In genomic region chr12:14387472-14387871, GRCh38 we compare ENCODE assay signal across 1 cellular context.
TF ChIP-seq lines count a peak whose summit lies in the region.

No MANE protein-coding gene starts in this region.

TF ChIP-seq in GM12878, 131 proteins besides CTCF, POLR2A, EP300 and RAD21:
- TF ChIP-seq SMAD5 (IDR thresholded peaks at IDR 0.05; ENCODE audit: low read depth) (no peak), ZNF24 (IDR thresholded peaks at IDR 0.05) (no peak), MEF2B (IDR thresholded peaks at IDR 0.05; ENCODE audit: partially characterized antibody, poor library complexity, severe bottlenecking) (no peak), POU2F2 (IDR thresholded peaks at IDR 0.05; ENCODE audit: borderline replicate concordance, low read depth, low read length) (no peak), KAT2A (conservative IDR thresholded peaks at IDR 0.05; ENCODE audit: control insufficient read depth, low read depth, low read length) (no peak), ESRRA (IDR thresholded peaks at IDR 0.05; ENCODE audit: low read length) (no peak), YY1 (IDR thresholded peaks at IDR 0.05; ENCODE audit: low read depth, low read length) (no peak), PBX3 (IDR thresholded peaks at IDR 0.05; ENCODE audit: insufficient replicate concordance, low read depth, low read length) (no peak)
